In the genomic region with DNA sequence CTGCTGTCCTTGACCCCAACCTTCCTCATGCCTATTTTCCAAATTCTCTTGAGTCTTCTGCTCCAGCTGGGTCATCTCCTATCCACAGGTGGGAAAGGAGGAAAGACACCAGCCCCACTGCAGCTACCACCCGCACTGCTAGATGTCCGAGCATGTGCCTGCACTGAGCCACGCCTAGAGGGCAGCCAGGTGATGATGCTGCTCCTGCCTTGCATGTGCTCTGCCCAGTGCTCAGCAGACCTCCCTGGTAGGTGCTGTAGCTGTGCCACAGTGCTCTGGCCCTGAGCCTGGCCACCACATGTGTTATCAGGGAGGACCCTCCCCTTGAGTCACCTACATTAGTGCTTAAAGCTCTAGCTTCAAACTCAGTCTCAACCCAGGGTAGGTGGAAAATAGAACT, we compare ENCODE assay signal across 20 cellular contexts. TPM values are rescaled to one million over a fixed set of nuclear protein-coding genes. Genes with fewer than 3 reads are reported as not detected.
"Had no signal": no experiment of that assay in that cellular context is flagged by ENCODE, and none has a peak within 500 bp of the region (broad histone marks: within the 10 kb centered on the region; RNA-seq: fewer than 3 reads in every experiment).

No MANE protein-coding gene starts in this region.

- DNase-seq: effector memory CD4-positive, alpha-beta T cell; gastrocnemius medialis; heart right ventricle; hypothalamus; kidney glomerular epithelial cell; mucosa of descending colon; naive thymus-derived CD8-positive, alpha-beta T cell; nucleus accumbens; ovary; sigmoid colon; stimulated activated naive CD4-positive, alpha-beta T cell treated with Interleukin-2 at 50 U/mL for 16 hours; uterus had no signal

- H3K36me3 ChIP-seq: gastrocnemius medialis, heart right ventricle, ovary, right atrium auricular region, sigmoid colon, uterus had no signal

- H3K4me3 ChIP-seq: coronary artery, gastrocnemius medialis, heart right ventricle, mucosa of descending colon, ovary, right atrium auricular region, sigmoid colon, skin epidermis, uterus had no signal

- H3K9me3 ChIP-seq: gastrocnemius medialis, heart right ventricle, mucosa of descending colon, ovary, right atrium auricular region, sigmoid colon, uterus had no signal

- ATAC-seq: esophagus mucosa; gastrocnemius medialis; mucosa of descending colon; naive thymus-derived CD8-positive, alpha-beta T cell had no signal

- H3K27ac ChIP-seq: coronary artery, gastrocnemius medialis, heart right ventricle, ovary, right atrium auricular region, sigmoid colon, skin epidermis, uterus had no signal

- H3K9me3 Mint-ChIP-seq: naive thymus-derived CD8-positive, alpha-beta T cell had no signal

- H3K4me1 ChIP-seq: gastrocnemius medialis, right atrium auricular region, sigmoid colon, uterus had no signal

- H3K27me3 ChIP-seq: gastrocnemius medialis, ovary, right atrium auricular region, sigmoid colon, uterus had no signal

- H3K4me3 Mint-ChIP-seq: naive thymus-derived CD8-positive, alpha-beta T cell had no signal

- H3K36me3 Mint-ChIP-seq: naive thymus-derived CD8-positive, alpha-beta T cell had no signal

- FAIRE-seq: endometrium, islet of Langerhans had no signal

RNA-seq across cellular contexts. Expression of gene CYSLTR2, which starts 6.9 kb away (rescaled TPM):
- total RNA-seq: fibroblast of villous mesenchyme, lung microvascular endothelial cell had no signal
